In the genomic region with DNA sequence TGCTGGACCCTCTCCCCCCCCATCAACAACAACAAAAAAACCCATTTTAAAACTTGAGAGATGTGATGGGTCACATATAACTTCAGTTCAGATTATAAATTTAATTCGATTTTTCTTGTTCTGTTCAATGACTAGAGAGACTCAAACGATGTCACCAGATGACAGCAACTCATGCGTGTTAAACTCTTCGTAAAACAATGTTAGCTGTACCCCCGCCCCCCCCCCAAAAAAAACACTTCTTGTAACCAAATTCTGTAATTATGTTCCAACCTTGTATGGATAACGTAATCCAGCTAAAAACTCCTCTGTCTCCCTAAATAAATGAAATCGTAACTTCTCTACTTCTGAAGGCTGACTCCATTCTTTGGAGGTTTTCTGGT, we compare ENCODE assay signal across 1 cellular context.
TF ChIP-seq lines count a peak whose summit lies in the region.

No MANE protein-coding gene starts in this region.

TF ChIP-seq in H1, 55 proteins besides CTCF, POLR2A, EP300 and RAD21:
- no peak for TF ChIP-seq YY1 (IDR thresholded peaks at IDR 0.05; ENCODE audit: low read depth, low read length)
- TF ChIP-seq PHF8 (conservative IDR thresholded peaks at IDR 0.05; ENCODE audit: low read depth, low read length): no peak
- TF ChIP-seq TBP (IDR thresholded peaks at IDR 0.05; ENCODE audit: low read depth, low read length): no peak
- TF ChIP-seq NANOG (IDR thresholded peaks at IDR 0.05; ENCODE audit: insufficient read depth, low read depth, low read length, poor library complexity, severe bottlenecking): no peak
- TF ChIP-seq KDM4A (IDR thresholded peaks at IDR 0.05; ENCODE audit: low read depth, low read length, severe bottlenecking): no peak
- no peak for TF ChIP-seq CEBPB (IDR thresholded peaks at IDR 0.05; ENCODE audit: low read depth, low read length)
- no peak for TF ChIP-seq BACH1 (IDR thresholded peaks at IDR 0.05; ENCODE audit: low read length)
- TF ChIP-seq HDAC6 (IDR thresholded peaks at IDR 0.05; ENCODE audit: low read depth, low read length): no peak
- TF ChIP-seq RBBP5 (IDR thresholded peaks at IDR 0.05; ENCODE audit: borderline replicate concordance, low read depth, low read length): no peak
- TF ChIP-seq SUZ12 (IDR thresholded peaks at IDR 0.05; ENCODE audit: low read length): no peak
- TF ChIP-seq, protein P1, sequence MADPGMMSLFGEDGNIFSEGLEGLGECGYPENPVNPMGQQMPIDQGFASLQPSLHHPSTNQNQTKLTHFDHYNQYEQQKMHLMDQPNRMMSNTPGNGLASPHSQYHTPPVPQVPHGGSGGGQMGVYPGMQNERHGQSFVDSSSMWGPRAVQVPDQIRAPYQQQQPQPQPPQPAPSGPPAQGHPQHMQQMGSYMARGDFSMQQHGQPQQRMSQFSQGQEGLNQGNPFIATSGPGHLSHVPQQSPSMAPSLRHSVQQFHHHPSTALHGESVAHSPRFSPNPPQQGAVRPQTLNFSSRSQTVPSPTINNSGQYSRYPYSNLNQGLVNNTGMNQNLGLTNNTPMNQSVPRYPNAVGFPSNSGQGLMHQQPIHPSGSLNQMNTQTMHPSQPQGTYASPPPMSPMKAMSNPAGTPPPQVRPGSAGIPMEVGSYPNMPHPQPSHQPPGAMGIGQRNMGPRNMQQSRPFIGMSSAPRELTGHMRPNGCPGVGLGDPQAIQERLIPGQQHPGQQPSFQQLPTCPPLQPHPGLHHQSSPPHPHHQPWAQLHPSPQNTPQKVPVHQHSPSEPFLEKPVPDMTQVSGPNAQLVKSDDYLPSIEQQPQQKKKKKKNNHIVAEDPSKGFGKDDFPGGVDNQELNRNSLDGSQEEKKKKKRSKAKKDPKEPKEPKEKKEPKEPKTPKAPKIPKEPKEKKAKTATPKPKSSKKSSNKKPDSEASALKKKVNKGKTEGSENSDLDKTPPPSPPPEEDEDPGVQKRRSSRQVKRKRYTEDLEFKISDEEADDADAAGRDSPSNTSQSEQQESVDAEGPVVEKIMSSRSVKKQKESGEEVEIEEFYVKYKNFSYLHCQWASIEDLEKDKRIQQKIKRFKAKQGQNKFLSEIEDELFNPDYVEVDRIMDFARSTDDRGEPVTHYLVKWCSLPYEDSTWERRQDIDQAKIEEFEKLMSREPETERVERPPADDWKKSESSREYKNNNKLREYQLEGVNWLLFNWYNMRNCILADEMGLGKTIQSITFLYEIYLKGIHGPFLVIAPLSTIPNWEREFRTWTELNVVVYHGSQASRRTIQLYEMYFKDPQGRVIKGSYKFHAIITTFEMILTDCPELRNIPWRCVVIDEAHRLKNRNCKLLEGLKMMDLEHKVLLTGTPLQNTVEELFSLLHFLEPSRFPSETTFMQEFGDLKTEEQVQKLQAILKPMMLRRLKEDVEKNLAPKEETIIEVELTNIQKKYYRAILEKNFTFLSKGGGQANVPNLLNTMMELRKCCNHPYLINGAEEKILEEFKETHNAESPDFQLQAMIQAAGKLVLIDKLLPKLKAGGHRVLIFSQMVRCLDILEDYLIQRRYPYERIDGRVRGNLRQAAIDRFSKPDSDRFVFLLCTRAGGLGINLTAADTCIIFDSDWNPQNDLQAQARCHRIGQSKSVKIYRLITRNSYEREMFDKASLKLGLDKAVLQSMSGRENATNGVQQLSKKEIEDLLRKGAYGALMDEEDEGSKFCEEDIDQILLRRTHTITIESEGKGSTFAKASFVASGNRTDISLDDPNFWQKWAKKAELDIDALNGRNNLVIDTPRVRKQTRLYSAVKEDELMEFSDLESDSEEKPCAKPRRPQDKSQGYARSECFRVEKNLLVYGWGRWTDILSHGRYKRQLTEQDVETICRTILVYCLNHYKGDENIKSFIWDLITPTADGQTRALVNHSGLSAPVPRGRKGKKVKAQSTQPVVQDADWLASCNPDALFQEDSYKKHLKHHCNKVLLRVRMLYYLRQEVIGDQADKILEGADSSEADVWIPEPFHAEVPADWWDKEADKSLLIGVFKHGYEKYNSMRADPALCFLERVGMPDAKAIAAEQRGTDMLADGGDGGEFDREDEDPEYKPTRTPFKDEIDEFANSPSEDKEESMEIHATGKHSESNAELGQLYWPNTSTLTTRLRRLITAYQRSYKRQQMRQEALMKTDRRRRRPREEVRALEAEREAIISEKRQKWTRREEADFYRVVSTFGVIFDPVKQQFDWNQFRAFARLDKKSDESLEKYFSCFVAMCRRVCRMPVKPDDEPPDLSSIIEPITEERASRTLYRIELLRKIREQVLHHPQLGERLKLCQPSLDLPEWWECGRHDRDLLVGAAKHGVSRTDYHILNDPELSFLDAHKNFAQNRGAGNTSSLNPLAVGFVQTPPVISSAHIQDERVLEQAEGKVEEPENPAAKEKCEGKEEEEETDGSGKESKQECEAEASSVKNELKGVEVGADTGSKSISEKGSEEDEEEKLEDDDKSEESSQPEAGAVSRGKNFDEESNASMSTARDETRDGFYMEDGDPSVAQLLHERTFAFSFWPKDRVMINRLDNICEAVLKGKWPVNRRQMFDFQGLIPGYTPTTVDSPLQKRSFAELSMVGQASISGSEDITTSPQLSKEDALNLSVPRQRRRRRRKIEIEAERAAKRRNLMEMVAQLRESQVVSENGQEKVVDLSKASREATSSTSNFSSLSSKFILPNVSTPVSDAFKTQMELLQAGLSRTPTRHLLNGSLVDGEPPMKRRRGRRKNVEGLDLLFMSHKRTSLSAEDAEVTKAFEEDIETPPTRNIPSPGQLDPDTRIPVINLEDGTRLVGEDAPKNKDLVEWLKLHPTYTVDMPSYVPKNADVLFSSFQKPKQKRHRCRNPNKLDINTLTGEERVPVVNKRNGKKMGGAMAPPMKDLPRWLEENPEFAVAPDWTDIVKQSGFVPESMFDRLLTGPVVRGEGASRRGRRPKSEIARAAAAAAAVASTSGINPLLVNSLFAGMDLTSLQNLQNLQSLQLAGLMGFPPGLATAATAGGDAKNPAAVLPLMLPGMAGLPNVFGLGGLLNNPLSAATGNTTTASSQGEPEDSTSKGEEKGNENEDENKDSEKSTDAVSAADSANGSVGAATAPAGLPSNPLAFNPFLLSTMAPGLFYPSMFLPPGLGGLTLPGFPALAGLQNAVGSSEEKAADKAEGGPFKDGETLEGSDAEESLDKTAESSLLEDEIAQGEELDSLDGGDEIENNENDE (IDR thresholded peaks at IDR 0.05; ENCODE audit: insufficient replicate concordance, low read length): no peak
- TF ChIP-seq, protein P2, sequence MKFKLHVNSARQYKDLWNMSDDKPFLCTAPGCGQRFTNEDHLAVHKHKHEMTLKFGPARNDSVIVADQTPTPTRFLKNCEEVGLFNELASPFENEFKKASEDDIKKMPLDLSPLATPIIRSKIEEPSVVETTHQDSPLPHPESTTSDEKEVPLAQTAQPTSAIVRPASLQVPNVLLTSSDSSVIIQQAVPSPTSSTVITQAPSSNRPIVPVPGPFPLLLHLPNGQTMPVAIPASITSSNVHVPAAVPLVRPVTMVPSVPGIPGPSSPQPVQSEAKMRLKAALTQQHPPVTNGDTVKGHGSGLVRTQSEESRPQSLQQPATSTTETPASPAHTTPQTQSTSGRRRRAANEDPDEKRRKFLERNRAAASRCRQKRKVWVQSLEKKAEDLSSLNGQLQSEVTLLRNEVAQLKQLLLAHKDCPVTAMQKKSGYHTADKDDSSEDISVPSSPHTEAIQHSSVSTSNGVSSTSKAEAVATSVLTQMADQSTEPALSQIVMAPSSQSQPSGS (IDR thresholded peaks at IDR 0.05; ENCODE audit: low read length): no peak
- TF ChIP-seq KDM5A (IDR thresholded peaks at IDR 0.05; ENCODE audit: low read length): no peak
- TF ChIP-seq SRF (IDR thresholded peaks at IDR 0.05; ENCODE audit: low read depth, low read length): no peak
- no peak for TF ChIP-seq CHD1 (IDR thresholded peaks at IDR 0.05; ENCODE audit: low read depth, low read length)
- TF ChIP-seq FOSL1 (IDR thresholded peaks at IDR 0.05; ENCODE audit: insufficient read depth, low read depth, low read length): no peak
